8 cellular contexts compared by ENCODE assay signal in the genomic region with DNA sequence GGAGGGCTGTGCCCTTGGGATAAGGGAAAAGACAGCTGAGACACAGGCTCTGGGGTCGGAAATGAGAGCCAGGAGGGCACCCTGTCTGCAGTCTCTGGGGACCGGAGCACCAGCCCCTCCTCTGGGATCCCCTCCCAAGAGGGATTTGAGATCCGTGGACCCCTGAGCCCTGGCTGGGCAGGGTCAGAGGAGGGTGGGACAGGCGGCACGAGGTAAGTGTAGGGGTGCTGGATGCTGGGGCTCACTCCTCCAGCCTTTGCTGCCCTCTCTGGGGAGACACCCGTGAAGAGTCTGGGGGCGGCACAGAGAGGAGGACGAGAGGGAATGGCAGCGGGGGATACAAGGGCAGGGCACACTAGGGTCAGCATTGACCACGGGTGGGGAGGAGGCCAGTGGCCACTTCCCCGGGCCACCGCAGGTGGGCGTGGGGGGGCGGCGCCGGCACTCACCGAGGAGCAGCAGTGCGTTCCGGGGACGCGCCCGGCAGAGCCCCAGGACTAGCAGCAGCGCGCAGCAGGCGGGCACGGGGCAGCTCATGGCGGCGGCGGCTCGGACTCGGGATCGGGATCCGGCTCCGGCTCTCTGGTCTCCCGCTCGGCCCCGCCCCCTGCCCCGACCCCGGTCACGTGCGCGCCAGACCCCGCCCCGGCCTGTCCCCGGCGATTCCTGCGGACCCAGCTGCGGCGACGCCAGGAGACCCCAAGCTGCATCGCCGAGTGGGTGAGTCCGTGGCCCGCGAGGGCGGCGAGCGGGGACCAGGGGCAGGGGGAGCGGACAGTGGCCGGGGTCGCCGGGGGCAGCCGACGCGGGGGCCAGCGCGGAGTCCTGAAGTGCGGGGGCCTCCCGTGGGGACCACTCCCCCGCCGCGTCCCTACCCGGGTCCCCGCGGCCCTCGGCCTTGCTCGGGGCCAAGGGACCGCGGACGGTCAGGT. TPM values are rescaled to one million over a fixed set of nuclear protein-coding genes. Genes with fewer than 3 reads are reported as not detected.
DNase-seq lines count a peak whose midpoint lies in the region; ATAC-seq and TF ChIP-seq lines count a peak whose summit lies in the region.

Gene SGSH, minus strand, starts transcription at position 557 of the 932 bp plus-strand sequence. Its CDS starts 20 bp downstream, at position 537.
Gene SLC26A11, plus strand, starts transcription at position 651 of the 932 bp plus-strand sequence. CDS start 1,134 bp downstream, outside the sequence.

- 0 to 1% methylated on average over 57 to 80 of the region's 80 CpGs for WGBS in aorta, 2 donors

- H3K27ac ChIP-seq in angular gyrus (ENCODE audit: low read depth, low read length), result peak within 1 kb of the TSS; percentile 5
- peak within 1 kb of the TSS; percentile 86 to 89 for H3K27ac ChIP-seq in right atrium auricular region
- H3K27ac ChIP-seq in aorta (ENCODE audit: low read depth in 1 of 2, low read length in 2 of 2), result peak within 1 kb of the TSS in 1 of 2 donors; percentile 19

- H3K27me3 ChIP-seq in right atrium auricular region, result no peaks in the 10 kb centered on the region
- no peaks in the 10 kb centered on the region for H3K27me3 ChIP-seq in aorta (ENCODE audit: control insufficient read depth in 1 of 2, insufficient read depth in 2 of 2, low read length in 1 of 2)

- peak in 1 of 2 donors; percentile 13 for TF ChIP-seq CTCF in right atrium auricular region (IDR thresholded peaks at IDR 0.05)

- H3K9me3 ChIP-seq in right atrium auricular region, result no peaks in the 10 kb centered on the region
- H3K9me3 ChIP-seq in aorta (ENCODE audit: control insufficient read depth, low read length), result no peaks in the 10 kb centered on the region

- peak; percentile 35 for TF ChIP-seq POLR2A in GM19193 (IDR thresholded peaks at IDR 0.05; ENCODE audit: extremely low read depth, insufficient read depth, insufficient read length)

- peak; percentile 86 for ATAC-seq in aorta (ENCODE audit: low FRiP score)

- intact Hi-C loops in T-helper 1 cell treated with Interleukin-12 subunit alpha and Interleukin-12 subunit beta and Interleukin-4 antibody, amounts not matched to agents 30 ng/mL and 1 ng/mL, for 36 hours (cut with micrococcal nuclease), result loop anchor here (1.0 kb wide), 3 partner anchors 34 to 73 kb away; partner anchors contain the start of gene EIF4A3
- intact Hi-C loops in aorta (cut with DNase I), result no loop called here

- H3K36me3 ChIP-seq in right atrium auricular region (peaks cover 9% of the 10 kb centered on the region), aorta (ENCODE audit: control insufficient read depth in 1 of 2, insufficient read depth in 2 of 2, low read length in 1 of 2) (no peaks in the 10 kb centered on the region)

- H3K4me3 ChIP-seq in Jurkat, Clone E6-1 (ENCODE audit: low read length), result peak within 1 kb of the TSS; percentile 72
- H3K4me3 ChIP-seq in right atrium auricular region, result peak within 1 kb of the TSS; percentile 98 to 99
- peak within 1 kb of the TSS; percentile 65 to 97 for H3K4me3 ChIP-seq in aorta (ENCODE audit: low read length in 2 of 2)

- DNase-seq in AG20443 (ENCODE audit: low spot score) (peak; percentile 99), right atrium auricular region (ENCODE audit: low spot score) (peak; percentile 79), renal cortical epithelial cell (ENCODE audit: low read depth) (peak; percentile 2), aorta (peak; percentile 89 to 95)
- no peak for DNase-seq in Jurkat, Clone E6-1 (ENCODE audit: low read depth, low spot score)

- H3K4me1 ChIP-seq in right atrium auricular region, result peaks cover 0 to 21% of the 10 kb centered on the region in 2 donors
- H3K4me1 ChIP-seq in aorta (ENCODE audit: control insufficient read depth in 1 of 2, insufficient read depth in 2 of 2, low read length in 2 of 2), result no peaks in the 10 kb centered on the region

RNA-seq across cellular contexts. Expression of gene SGSH, which starts in this region (rescaled TPM):
- polyA plus RNA-seq in Jurkat, Clone E6-1 (2012; ENCODE audit: insufficient read depth, insufficient read length), result 4.4 TPM
- total RNA-seq in T-helper 1 cell treated with Interleukin-12 subunit alpha and Interleukin-12 subunit beta and Interleukin-4 antibody, amounts not matched to agents 30 ng/mL and 1 ng/mL, for 36 hours, result 28.3 and 29.8 TPM in 2 replicates
- total RNA-seq in right atrium auricular region (10 to 100 TPM; 10.6 to 13.7 TPM), renal cortical epithelial cell (4.0 and 30.1 TPM in 2 replicates), aorta (10 to 100 TPM; 36.0 to 61.3 TPM)
- polyA plus RNA-seq in aorta, result 10 to 100 TPM; 11.1 to 49.4 TPM

RNA-seq across cellular contexts. Expression of gene SLC26A11, which starts in this region (rescaled TPM):
- 2.9 TPM for polyA plus RNA-seq in Jurkat, Clone E6-1 (2012; ENCODE audit: insufficient read depth, insufficient read length)
- total RNA-seq in T-helper 1 cell treated with Interleukin-12 subunit alpha and Interleukin-12 subunit beta and Interleukin-4 antibody, amounts not matched to agents 30 ng/mL and 1 ng/mL, for 36 hours, result 10.3 and 12.2 TPM in 2 replicates
- 1 to 10 TPM; 2.2 to 9.0 TPM for total RNA-seq in right atrium auricular region
- total RNA-seq in renal cortical epithelial cell, result 4.0 and 26.0 TPM in 2 replicates
- total RNA-seq in aorta, result 10 to 100 TPM; 14.3 to 34.0 TPM
- polyA plus RNA-seq in aorta, result 10 to 100 TPM in 1 of 2 donors, 1 to 10 TPM in 1; 7.3 to 20.7 TPM
